Comparison of ENCODE assay signal across 16 cellular contexts in genomic region chr12:122137229-122137628, GRCh38. TPM values are rescaled to one million over a fixed set of nuclear protein-coding genes. Genes with fewer than 3 reads are reported as not detected.
A peak's percentile ranks its signal among the peaks of the same experiment; 100 is the strongest.
DNase-seq lines count a peak whose midpoint lies in the region; ATAC-seq and TF ChIP-seq lines count a peak whose summit lies in the region.
"Had no signal": no experiment of that assay in that cellular context is flagged by ENCODE, and none has a peak within 500 bp of the region (broad histone marks: within the 10 kb centered on the region; RNA-seq: fewer than 3 reads in every experiment).

No MANE protein-coding gene starts in this region.

- H3K27ac Mint-ChIP-seq in activated CD8-positive, alpha-beta T cell treated with anti-CD3 and anti-CD28 coated beads for 36 hours: no peak overlapping the region
- no peak overlapping the region for H3K27ac Mint-ChIP-seq in activated CD8-positive, alpha-beta T cell treated with anti-CD3 and anti-CD28 coated beads, Interleukin-2, amount 10 ng/mL, durations not matched to agents 7 days and 5 days
- no peak overlapping the region for H3K27ac Mint-ChIP-seq in glutamatergic neuron (ENCODE audit: unreplicated experiment)
- no peak overlapping the region for H3K27ac Mint-ChIP-seq in stimulated activated naive CD8-positive, alpha-beta T cell treated with anti-CD3 and anti-CD28 coated beads, Interleukin-15, amount 100 ng/mL, for 72 hours
- H3K27ac Mint-ChIP-seq in CD4-positive, alpha-beta memory T cell: no peak overlapping the region
- no peak overlapping the region for H3K27ac Mint-ChIP-seq in activated T-cell treated with anti-CD3 and anti-CD28 coated beads, Interleukin-2, amount 50 U/mL, for 24 hours
- H3K27ac Mint-ChIP-seq: T-cell had no signal

- CTCF ChIA-PET in activated CD8-positive, alpha-beta T cell treated with anti-CD3 and anti-CD28 coated beads for 36 hours (lab: Charles Lee): interaction anchor here (1.2 kb wide), 1 partner anchor 83 kb away, joined by 3 read pairs; no protein-coding TSS in a partner anchor
- CTCF ChIA-PET in activated CD8-positive, alpha-beta T cell treated with anti-CD3 and anti-CD28 coated beads, Interleukin-2, amount 10 ng/mL, durations not matched to agents 7 days and 5 days (lab: Charles Lee): no interaction called here
- CTCF ChIA-PET in CD4-positive, alpha-beta memory T cell (lab: Charles Lee; ENCODE audit: partially characterized antibody): interaction anchor here (1.1 to 1.5 kb wide), 2 partner anchors 14 to 83 kb away, joined by 3 to 5 read pairs; no protein-coding TSS in a partner anchor

- ATAC-seq in activated CD8-positive, alpha-beta T cell treated with anti-CD3 and anti-CD28 coated beads for 36 hours: peak; percentile 39
- no peak for ATAC-seq in activated CD8-positive, alpha-beta T cell treated with anti-CD3 and anti-CD28 coated beads, Interleukin-2, amount 10 ng/mL, durations not matched to agents 7 days and 5 days
- 0 out of 3 replicates have a peak, but pooled peaks have one; percentile 8 for ATAC-seq in RWPE2 (ENCODE audit: low read depth)
- ATAC-seq in stimulated activated naive CD8-positive, alpha-beta T cell treated with anti-CD3 and anti-CD28 coated beads, Interleukin-15, amount 100 ng/mL, for 72 hours: peak; percentile 34

- H3K27ac ChIP-seq in RWPE2 (ENCODE audit: poor library complexity, severe bottlenecking): no peak overlapping the region
- no peak overlapping the region for H3K27ac ChIP-seq in CD4-positive, alpha-beta memory T cell (ENCODE audit: low read depth, low read length)
- H3K27ac ChIP-seq: HL-60, transverse colon had no signal

- no peaks in the 10 kb centered on the region for H3K4me1 ChIP-seq in RWPE2 (ENCODE audit: insufficient read depth, poor library complexity, severe bottlenecking)
- no peaks in the 10 kb centered on the region for H3K4me1 ChIP-seq in CD4-positive, alpha-beta memory T cell (ENCODE audit: insufficient read depth, low read length)
- H3K4me1 ChIP-seq: transverse colon had no signal

- no peak for TF ChIP-seq CTCF in activated CD8-positive, alpha-beta T cell treated with anti-CD3 and anti-CD28 coated beads for 36 hours (IDR thresholded peaks at IDR 0.05)
- TF ChIP-seq CTCF in RWPE2 (IDR thresholded peaks at IDR 0.05; ENCODE audit: poor library complexity, severe bottlenecking) (no peak), glutamatergic neuron (IDR thresholded peaks at IDR 0.05; ENCODE audit: partially characterized antibody, unreplicated experiment) (no peak)

- peaks cover 14% of the 10 kb centered on the region for H3K36me3 Mint-ChIP-seq in activated CD8-positive, alpha-beta T cell treated with anti-CD3 and anti-CD28 coated beads for 36 hours (ENCODE audit: low read depth)
- H3K36me3 Mint-ChIP-seq in activated CD8-positive, alpha-beta T cell treated with anti-CD3 and anti-CD28 coated beads, Interleukin-2, amount 10 ng/mL, durations not matched to agents 7 days and 5 days (ENCODE audit: low read depth): peaks cover 20% of the 10 kb centered on the region
- H3K36me3 Mint-ChIP-seq in glutamatergic neuron (ENCODE audit: unreplicated experiment): no peaks in the 10 kb centered on the region
- H3K36me3 Mint-ChIP-seq in CD4-positive, alpha-beta memory T cell: peaks cover 24 to 50% of the 10 kb centered on the region in 2 donors
- H3K36me3 Mint-ChIP-seq in activated T-cell treated with anti-CD3 and anti-CD28 coated beads, Interleukin-2, amount 50 U/mL, for 24 hours (ENCODE audit: low read depth): peaks cover 83% of the 10 kb centered on the region

- peaks cover 47% of the 10 kb centered on the region for H3K36me3 ChIP-seq in RWPE2 (ENCODE audit: low read depth)
- peaks cover 33% of the 10 kb centered on the region for H3K36me3 ChIP-seq in CD4-positive, alpha-beta memory T cell (ENCODE audit: insufficient read depth, low read length)

- no peaks in the 10 kb centered on the region for H3K4me1 Mint-ChIP-seq in activated CD8-positive, alpha-beta T cell treated with anti-CD3 and anti-CD28 coated beads for 36 hours (ENCODE audit: low read depth)
- peaks cover 3% of the 10 kb centered on the region for H3K4me1 Mint-ChIP-seq in activated CD8-positive, alpha-beta T cell treated with anti-CD3 and anti-CD28 coated beads, Interleukin-2, amount 10 ng/mL, durations not matched to agents 7 days and 5 days (ENCODE audit: low read depth)
- H3K4me1 Mint-ChIP-seq in glutamatergic neuron (ENCODE audit: low read depth, unreplicated experiment): no peaks in the 10 kb centered on the region
- H3K4me1 Mint-ChIP-seq in stimulated activated naive CD8-positive, alpha-beta T cell treated with anti-CD3 and anti-CD28 coated beads, Interleukin-15, amount 100 ng/mL, for 72 hours: no peaks in the 10 kb centered on the region
- H3K4me1 Mint-ChIP-seq in CD4-positive, alpha-beta memory T cell: no peaks in the 10 kb centered on the region
- no peaks in the 10 kb centered on the region for H3K4me1 Mint-ChIP-seq in activated T-cell treated with anti-CD3 and anti-CD28 coated beads, Interleukin-2, amount 50 U/mL, for 24 hours (ENCODE audit: low read depth)
- H3K4me1 Mint-ChIP-seq: immature natural killer cell, T-cell had no signal

- H3K27me3 ChIP-seq in RWPE2 (ENCODE audit: insufficient read depth, poor library complexity, severe bottlenecking): no peaks in the 10 kb centered on the region
- no peaks in the 10 kb centered on the region for H3K27me3 ChIP-seq in CD4-positive, alpha-beta memory T cell (ENCODE audit: insufficient read depth, low read length)
- H3K27me3 ChIP-seq: transverse colon had no signal

- H3K4me3 Mint-ChIP-seq in activated CD8-positive, alpha-beta T cell treated with anti-CD3 and anti-CD28 coated beads for 36 hours: no peak overlapping the region
- no peak overlapping the region for H3K4me3 Mint-ChIP-seq in activated CD8-positive, alpha-beta T cell treated with anti-CD3 and anti-CD28 coated beads, Interleukin-2, amount 10 ng/mL, durations not matched to agents 7 days and 5 days
- H3K4me3 Mint-ChIP-seq in glutamatergic neuron (ENCODE audit: unreplicated experiment): no peak overlapping the region
- no peak overlapping the region for H3K4me3 Mint-ChIP-seq in stimulated activated naive CD8-positive, alpha-beta T cell treated with anti-CD3 and anti-CD28 coated beads, Interleukin-15, amount 100 ng/mL, for 72 hours
- no peak overlapping the region for H3K4me3 Mint-ChIP-seq in CD4-positive, alpha-beta memory T cell
- H3K4me3 Mint-ChIP-seq in activated T-cell treated with anti-CD3 and anti-CD28 coated beads, Interleukin-2, amount 50 U/mL, for 24 hours: no peak overlapping the region
- H3K4me3 Mint-ChIP-seq: immature natural killer cell, T-cell had no signal

- no peaks in the 10 kb centered on the region for H3K9me3 ChIP-seq in RWPE2 (ENCODE audit: severe bottlenecking)
- H3K9me3 ChIP-seq in CD4-positive, alpha-beta memory T cell (ENCODE audit: control insufficient read depth in 1 of 2, low read length in 2 of 2): no peaks in the 10 kb centered on the region
- H3K9me3 ChIP-seq: transverse colon had no signal

- intact Hi-C loops in activated CD8-positive, alpha-beta T cell treated with anti-CD3 and anti-CD28 coated beads for 36 hours (cut with micrococcal nuclease): loop anchor here (10.0 kb wide), 1 partner anchor 48 kb away; the partner anchor contains the start of gene LRRC43
- intact Hi-C loops in CD4-positive, alpha-beta memory T cell (cut with micrococcal nuclease): no loop called here

- DNase-seq in activated CD8-positive, alpha-beta T cell treated with anti-CD3 and anti-CD28 coated beads for 36 hours: no peak
- no peak for DNase-seq in activated CD8-positive, alpha-beta T cell treated with anti-CD3 and anti-CD28 coated beads, Interleukin-2, amount 10 ng/mL, durations not matched to agents 7 days and 5 days
- no peak for DNase-seq in RWPE2 (ENCODE audit: low spot score)
- peak; percentile 53 for DNase-seq in glutamatergic neuron
- no peak for DNase-seq in stimulated activated naive CD8-positive, alpha-beta T cell treated with anti-CD3 and anti-CD28 coated beads, Interleukin-15, amount 100 ng/mL, for 72 hours
- no peak for DNase-seq in CD4-positive, alpha-beta memory T cell
- no peak for DNase-seq in GF-D8 (lab: John Stamatoyannopoulos, UW)
- no peak for DNase-seq in activated T-cell treated with anti-CD3 and anti-CD28 coated beads, Interleukin-2, amount 50 U/mL, for 24 hours
- DNase-seq: activated CD4-positive, alpha-beta T cell treated with anti-CD3 and anti-CD28 coated beads for 4 hours; amniotic stem cell; dermis blood vessel endothelial cell; immature natural killer cell; T-cell; transverse colon had no signal

- H3K9me3 Mint-ChIP-seq in activated CD8-positive, alpha-beta T cell treated with anti-CD3 and anti-CD28 coated beads for 36 hours: no peaks in the 10 kb centered on the region
- H3K9me3 Mint-ChIP-seq in activated CD8-positive, alpha-beta T cell treated with anti-CD3 and anti-CD28 coated beads, Interleukin-2, amount 10 ng/mL, durations not matched to agents 7 days and 5 days (ENCODE audit: insufficient read depth): no peaks in the 10 kb centered on the region
- H3K9me3 Mint-ChIP-seq in glutamatergic neuron (ENCODE audit: unreplicated experiment): peaks cover 6% of the 10 kb centered on the region
- H3K9me3 Mint-ChIP-seq in stimulated activated naive CD8-positive, alpha-beta T cell treated with anti-CD3 and anti-CD28 coated beads, Interleukin-15, amount 100 ng/mL, for 72 hours: no peaks in the 10 kb centered on the region
- no peaks in the 10 kb centered on the region for H3K9me3 Mint-ChIP-seq in CD4-positive, alpha-beta memory T cell
- no peaks in the 10 kb centered on the region for H3K9me3 Mint-ChIP-seq in activated T-cell treated with anti-CD3 and anti-CD28 coated beads, Interleukin-2, amount 50 U/mL, for 24 hours
- H3K9me3 Mint-ChIP-seq: immature natural killer cell, T-cell had no signal

- POLR2A ChIA-PET in activated CD8-positive, alpha-beta T cell treated with anti-CD3 and anti-CD28 coated beads for 36 hours (lab: Charles Lee): no interaction called here
- POLR2A ChIA-PET in activated CD8-positive, alpha-beta T cell treated with anti-CD3 and anti-CD28 coated beads, Interleukin-2, amount 10 ng/mL, durations not matched to agents 7 days and 5 days (lab: Charles Lee): no interaction called here
- POLR2A ChIA-PET in CD4-positive, alpha-beta memory T cell (lab: Charles Lee; ENCODE audit: partially characterized antibody): no interaction called here

- no peaks in the 10 kb centered on the region for H3K27me3 Mint-ChIP-seq in activated CD8-positive, alpha-beta T cell treated with anti-CD3 and anti-CD28 coated beads for 36 hours
- no peaks in the 10 kb centered on the region for H3K27me3 Mint-ChIP-seq in activated CD8-positive, alpha-beta T cell treated with anti-CD3 and anti-CD28 coated beads, Interleukin-2, amount 10 ng/mL, durations not matched to agents 7 days and 5 days (ENCODE audit: low read depth)
- H3K27me3 Mint-ChIP-seq in glutamatergic neuron (ENCODE audit: unreplicated experiment): peaks cover 11% of the 10 kb centered on the region
- no peaks in the 10 kb centered on the region for H3K27me3 Mint-ChIP-seq in stimulated activated naive CD8-positive, alpha-beta T cell treated with anti-CD3 and anti-CD28 coated beads, Interleukin-15, amount 100 ng/mL, for 72 hours
- H3K27me3 Mint-ChIP-seq in CD4-positive, alpha-beta memory T cell: no peaks in the 10 kb centered on the region
- no peaks in the 10 kb centered on the region for H3K27me3 Mint-ChIP-seq in activated T-cell treated with anti-CD3 and anti-CD28 coated beads, Interleukin-2, amount 50 U/mL, for 24 hours
- H3K27me3 Mint-ChIP-seq: T-cell had no signal

- no peak overlapping the region for H3K4me3 ChIP-seq in RWPE2 (ENCODE audit: severe bottlenecking)
- H3K4me3 ChIP-seq in CD4-positive, alpha-beta memory T cell (ENCODE audit: low read length in 2 of 2): no peak overlapping the region
- H3K4me3 ChIP-seq: transverse colon had no signal

RNA-seq across cellular contexts. Expression of gene IL31, which starts 36.8 kb away (rescaled TPM):
- total RNA-seq in activated CD8-positive, alpha-beta T cell treated with anti-CD3 and anti-CD28 coated beads for 36 hours: not detected
- total RNA-seq in activated CD8-positive, alpha-beta T cell treated with anti-CD3 and anti-CD28 coated beads, Interleukin-2, amount 10 ng/mL, durations not matched to agents 7 days and 5 days: not detected
- not detected for total RNA-seq in glutamatergic neuron (ENCODE audit: unreplicated experiment)
- total RNA-seq in CD4-positive, alpha-beta memory T cell: not detected
- polyA plus RNA-seq in CD4-positive, alpha-beta memory T cell: not detected
- total RNA-seq: dermis blood vessel endothelial cell, mononuclear cell, T-cell, transverse colon had no signal
- polyA plus RNA-seq: immature natural killer cell had no signal

RNA-seq across cellular contexts. Expression of gene LRRC43, which starts 45.7 kb away (rescaled TPM):
- total RNA-seq in activated CD8-positive, alpha-beta T cell treated with anti-CD3 and anti-CD28 coated beads for 36 hours: not detected
- not detected for total RNA-seq in activated CD8-positive, alpha-beta T cell treated with anti-CD3 and anti-CD28 coated beads, Interleukin-2, amount 10 ng/mL, durations not matched to agents 7 days and 5 days
- 4.3 TPM for total RNA-seq in glutamatergic neuron (ENCODE audit: unreplicated experiment)
- total RNA-seq in CD4-positive, alpha-beta memory T cell: not detected
- not detected for polyA plus RNA-seq in CD4-positive, alpha-beta memory T cell

RNA-seq across cellular contexts. Expression of gene MLXIP, which starts 58.7 kb away (rescaled TPM):
- 10 to 100 TPM; 26.0 to 28.7 TPM for total RNA-seq in activated CD8-positive, alpha-beta T cell treated with anti-CD3 and anti-CD28 coated beads for 36 hours
- total RNA-seq in activated CD8-positive, alpha-beta T cell treated with anti-CD3 and anti-CD28 coated beads, Interleukin-2, amount 10 ng/mL, durations not matched to agents 7 days and 5 days: 10 to 100 TPM; 38.8 to 42.7 TPM
- 120 TPM for total RNA-seq in glutamatergic neuron (ENCODE audit: unreplicated experiment)
- 10 to 100 TPM; 79.5 to 88.1 TPM for total RNA-seq in CD4-positive, alpha-beta memory T cell
- polyA plus RNA-seq in CD4-positive, alpha-beta memory T cell: 10 to 100 TPM in 1 of 2 donors, 1 to 10 TPM in 1; 2.7 to 23.8 TPM
